Comparison of ENCODE assay signal across 27 cellular contexts in the genomic region with DNA sequence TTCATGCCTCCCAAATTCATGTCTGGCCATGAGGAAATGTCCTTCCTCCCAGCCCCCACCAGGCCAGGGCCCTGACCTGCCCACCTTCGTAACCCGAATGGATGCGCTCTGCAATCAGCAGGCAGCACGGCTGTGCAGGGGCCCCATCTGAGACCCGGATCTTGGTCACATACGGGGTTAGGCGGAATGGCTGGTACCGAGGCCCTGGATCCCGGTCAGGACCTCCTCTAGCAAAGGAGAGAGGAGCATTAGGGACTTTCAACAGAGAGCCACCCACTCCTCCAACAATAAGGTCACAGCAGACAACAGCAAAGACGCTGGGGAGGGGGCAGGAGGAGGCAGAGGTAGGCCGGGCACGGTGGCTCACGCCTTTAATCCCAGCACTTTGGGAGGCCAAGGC. TPM values are rescaled to one million over a fixed set of nuclear protein-coding genes. Genes with fewer than 3 reads are reported as not detected.
DNase-seq lines count a peak whose midpoint lies in the region; ATAC-seq and TF ChIP-seq lines count a peak whose summit lies in the region.
"Had no signal": no experiment of that assay in that cellular context is flagged by ENCODE, and none has a peak within 500 bp of the region (broad histone marks: within the 10 kb centered on the region; RNA-seq: fewer than 3 reads in every experiment).

No MANE protein-coding gene starts in this region.

- H3K27ac ChIP-seq in right atrium auricular region = peak overlapping the region; percentile 100
- H3K27ac ChIP-seq in esophagus squamous epithelium = peak overlapping the region; percentile 1 to 100 (median 74)
- H3K27ac ChIP-seq in psoas muscle = peak overlapping the region; percentile 100
- peak overlapping the region; percentile 34 for H3K27ac ChIP-seq in vagina
- H3K27ac ChIP-seq: foreskin keratinocyte had no signal

- intact Hi-C loops in Right ventricle myocardium inferior (cut with DNase I) = no loop called here
- intact Hi-C loops in esophagus squamous epithelium (cut with DNase I) = no loop called here
- intact Hi-C loops in psoas muscle (cut with DNase I) = loop anchor here in 1 of 2 donors (10.0 kb wide), 1 partner anchor 904 kb away; a partner anchor contains a TSS
- intact Hi-C loops in vagina (cut with DNase I) = no loop called here

- H3K4me1 ChIP-seq in right atrium auricular region (peaks cover 0 to 62% of the 10 kb centered on the region in 2 donors), esophagus squamous epithelium (peaks cover 22 to 88% (median 26%) of the 10 kb centered on the region in 3 donors), psoas muscle (peaks cover 46% of the 10 kb centered on the region), vagina (peaks cover 37% of the 10 kb centered on the region)

- ATAC-seq in Right ventricle myocardium inferior = no peak
- no peak for ATAC-seq in psoas muscle
- ATAC-seq in omental fat pad (ENCODE audit: low FRiP score) = no peak
- no peak for ATAC-seq in HG02870 (IDR thresholded peaks at IDR 0.05; ENCODE audit: unreplicated experiment)
- ATAC-seq: activated T-cell treated with anti-CD3 and anti-CD28 coated beads, Interleukin-2, amount 50 U/mL, for 4 hours; foreskin keratinocyte had no signal

- no peak for DNase-seq in right atrium auricular region (ENCODE audit: low spot score)
- DNase-seq in Right ventricle myocardium inferior (ENCODE audit: missing footprints) = no peak
- no peak for DNase-seq in esophagus squamous epithelium (lab: John Stamatoyannopoulos, UW)
- DNase-seq in psoas muscle = no peak
- DNase-seq in vagina (ENCODE audit: extremely low spot score in 2 of 2) = no peak
- DNase-seq in NCI-H128 (lab: John Stamatoyannopoulos, UW; ENCODE audit: unreplicated experiment) = no peak
- no peak for DNase-seq in omental fat pad (ENCODE audit: low spot score)
- DNase-seq: activated CD4-positive, alpha-beta T cell treated with anti-CD3 and anti-CD28 coated beads for 1 hour; activated CD8-positive, alpha-beta memory T cell treated with anti-CD3 and anti-CD28 coated beads for 24 hours; activated naive CD4-positive, alpha-beta T cell treated with anti-CD3 and anti-CD28 coated beads, Interleukin-2, amount 50 U/mL, for 16 hours; activated T-cell treated with anti-CD3 and anti-CD28 coated beads, Interleukin-2, amount 50 U/mL, for 4 hours; aorta; BE2C; Caco-2; EL; foreskin keratinocyte; hippocampal formation; Karpas-422; NCI-H1092 treated with DMSO at 0.1 percent for 48 hours; NCI-H2029 treated with DMSO at 0.1 percent for 48 hours; NCI-H345; NCI-H82; SHP77 treated with DMSO at 0.1 percent for 48 hours; testis had no signal

- H3K27me3 ChIP-seq in right atrium auricular region (no peaks in the 10 kb centered on the region), esophagus squamous epithelium (no peaks in the 10 kb centered on the region), psoas muscle (ENCODE audit: insufficient read depth in 3 of 3, low read length in 2 of 3) (no peaks in the 10 kb centered on the region), vagina (no peaks in the 10 kb centered on the region)
- H3K27me3 ChIP-seq: BE2C, foreskin keratinocyte, testis had no signal

- H3K9me3 ChIP-seq in right atrium auricular region (no peaks in the 10 kb centered on the region), esophagus squamous epithelium (no peaks in the 10 kb centered on the region), psoas muscle (no peaks in the 10 kb centered on the region), vagina (no peaks in the 10 kb centered on the region)
- H3K9me3 ChIP-seq: BE2C, Caco-2, testis had no signal

- TF ChIP-seq CTCF in right atrium auricular region (IDR thresholded peaks at IDR 0.05) = no peak
- TF ChIP-seq CTCF in esophagus squamous epithelium (IDR thresholded peaks at IDR 0.05) = no peak
- TF ChIP-seq CTCF in psoas muscle (IDR thresholded peaks at IDR 0.05) = no peak
- no peak for TF ChIP-seq CTCF in vagina (IDR thresholded peaks at IDR 0.05)
- TF ChIP-seq CTCF in omental fat pad (IDR thresholded peaks at IDR 0.05) = no peak

- H3K4me3 ChIP-seq in right atrium auricular region (no peak overlapping the region), esophagus squamous epithelium (no peak overlapping the region), psoas muscle (no peak overlapping the region), vagina (no peak overlapping the region)
- H3K4me3 ChIP-seq: testis had no signal

- TF ChIP-seq POLR2A in esophagus squamous epithelium (IDR thresholded peaks at IDR 0.05) (no peak), vagina (IDR thresholded peaks at IDR 0.05) (no peak)

- peaks cover 89% of the 10 kb centered on the region for H3K36me3 ChIP-seq in right atrium auricular region
- peaks cover 71 to 83% (median 76%) of the 10 kb centered on the region in 3 donors for H3K36me3 ChIP-seq in esophagus squamous epithelium
- H3K36me3 ChIP-seq in psoas muscle (ENCODE audit: insufficient read depth in 1 of 2, low read depth in 1 of 2) = peaks cover 26 to 80% of the 10 kb centered on the region in 2 donors
- peaks cover 42 to 72% of the 10 kb centered on the region in 2 donors for H3K36me3 ChIP-seq in vagina

- WGBS in esophagus squamous epithelium, 2 donors = 80 to 85% methylated on average over 1 to 6 of the region's 13 CpGs
- WGBS in psoas muscle, 3 donors = 78 to 92% (median 80%) methylated on average over 13 of the region's 13 CpGs

RNA-seq across cellular contexts. Expression of a gene that starts 3.6 kb away (rescaled TPM):
- total RNA-seq in right atrium auricular region = 10 to 100 TPM; 59.4 to 75.0 TPM
- 124 TPM for total RNA-seq in Right ventricle myocardium inferior
- 10 to 100 TPM; 33.6 to 95.0 (median 56.3) TPM for total RNA-seq in esophagus squamous epithelium
- 100 to 1,000 TPM in 3 of 4 donors, 10 to 100 TPM in 1; 48.9 to 278 (median 166) TPM for total RNA-seq in psoas muscle
- polyA plus RNA-seq in psoas muscle = 100 to 1,000 TPM; 133 to 173 (median 145) TPM
- 215 TPM for total RNA-seq in vagina
- 100 to 1,000 TPM in 2 of 4 donors, 10 to 100 TPM in 2; 78.8 to 169 (median 122) TPM for total RNA-seq in omental fat pad

RNA-seq across cellular contexts. Expression of a gene that starts 14.2 kb away (rescaled TPM):
- total RNA-seq in right atrium auricular region (10 to 100 TPM; 27.4 to 39.7 TPM), Right ventricle myocardium inferior (56.6 TPM), esophagus squamous epithelium (10 to 100 TPM in 3 of 4 donors, 1 to 10 TPM in 1; 6.2 to 20.4 (median 12.0) TPM), psoas muscle (10 to 100 TPM; 39.7 to 59.2 (median 49.8) TPM), vagina (35.6 TPM), omental fat pad (10 to 100 TPM; 16.8 to 42.1 (median 21.2) TPM)
- polyA plus RNA-seq in psoas muscle = 10 to 100 TPM; 33.2 to 49.5 (median 35.2) TPM

RNA-seq across cellular contexts. Expression of a gene that starts 24.7 kb away (rescaled TPM):
- not detected for total RNA-seq in right atrium auricular region
- not detected for total RNA-seq in Right ventricle myocardium inferior
- not detected for total RNA-seq in esophagus squamous epithelium
- under 1 TPM in 1 of 4 donors, not detected in 3; 0.30 TPM for total RNA-seq in psoas muscle
- polyA plus RNA-seq in psoas muscle = under 1 TPM in 1 of 3 donors, not detected in 2; 0.10 TPM
- total RNA-seq in vagina = not detected
- total RNA-seq in omental fat pad = under 1 TPM in 1 of 4 donors, not detected in 3; 0.46 TPM
- total RNA-seq: Caco-2 had no signal

RNA-seq across cellular contexts. Expression of a gene that starts 27.6 kb away (rescaled TPM):
- 10 to 100 TPM in 1 of 2 donors, 1 to 10 TPM in 1; 7.3 to 11.0 TPM for total RNA-seq in right atrium auricular region
- 6.7 TPM for total RNA-seq in Right ventricle myocardium inferior
- total RNA-seq in esophagus squamous epithelium = 10 to 100 TPM; 12.7 to 21.7 (median 15.5) TPM
- total RNA-seq in psoas muscle = 1 to 10 TPM; 1.2 to 4.7 (median 2.9) TPM
- 1 to 10 TPM; 1.5 to 1.9 (median 1.8) TPM for polyA plus RNA-seq in psoas muscle
- 20.6 TPM for total RNA-seq in vagina
- 10 to 100 TPM; 10.9 to 78.4 (median 34.1) TPM for total RNA-seq in omental fat pad

RNA-seq across cellular contexts. Expression of a gene that starts 30.2 kb away (rescaled TPM):
- under 1 TPM in 1 of 2 donors, not detected in 1; 0.20 TPM for total RNA-seq in right atrium auricular region
- not detected for total RNA-seq in Right ventricle myocardium inferior
- total RNA-seq in esophagus squamous epithelium = 1 to 10 TPM in 2 of 4 donors, under 1 TPM in 1, not detected in 1; 0.30 to 8.8 (median 2.2) TPM
- total RNA-seq in psoas muscle = not detected
- under 1 TPM in 1 of 3 donors, not detected in 2; 0.42 TPM for polyA plus RNA-seq in psoas muscle
- 1.5 TPM for total RNA-seq in vagina
- under 1 TPM in 2 of 4 donors, not detected in 2; 0.09 to 0.24 TPM for total RNA-seq in omental fat pad
- total RNA-seq: A673; activated T-cell treated with anti-CD3 and anti-CD28 coated beads, Interleukin-2, amount 50 U/mL, for 4 hours; aorta; Caco-2; epithelial cell of proximal tubule had no signal
- polyA plus RNA-seq: aorta had no signal

Comparison
In these comparisons a context has a peak if more than half of its experiments do, and no peak if none do; other contexts are left out.
1. H3K27ac ChIP-seq: peak in every context shown above with its lines; median percentile 100 in right atrium auricular region; 100 in psoas muscle; 74 in esophagus squamous epithelium; 34 in vagina.